Comparison of ENCODE assay signal across 23 cellular contexts in the genomic region with DNA sequence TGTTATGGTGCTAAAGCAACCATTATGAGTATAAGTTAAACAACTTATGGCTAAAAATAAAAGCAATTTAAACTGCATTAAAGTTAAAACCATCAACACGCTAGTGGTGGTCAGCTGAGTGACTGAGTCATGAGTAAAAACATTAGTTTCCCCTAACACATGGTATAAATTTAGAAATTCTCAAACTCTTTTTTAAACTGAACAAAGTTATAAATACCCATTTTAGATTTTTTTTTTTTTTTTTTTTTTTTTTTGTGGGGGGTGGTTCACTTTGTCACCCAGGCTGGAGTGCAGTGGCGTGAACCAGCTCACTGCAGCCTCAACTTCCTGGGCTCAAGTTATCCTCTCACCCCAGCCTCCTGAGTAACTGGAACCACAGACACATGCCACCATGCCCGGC. TPM values are rescaled to one million over a fixed set of nuclear protein-coding genes. Genes with fewer than 3 reads are reported as not detected.
DNase-seq lines count a peak whose midpoint lies in the region; ATAC-seq, FAIRE-seq and TF ChIP-seq lines count a peak whose summit lies in the region.
"Had no signal": no experiment of that assay in that cellular context is flagged by ENCODE, and none has a peak within 500 bp of the region (broad histone marks: within the 10 kb centered on the region; RNA-seq: fewer than 3 reads in every experiment).

No MANE protein-coding gene starts in this region.

- no peak overlapping the region for H3K4me2 ChIP-seq in GM12878 (ENCODE audit: control insufficient read depth, insufficient read depth)
- H3K4me2 ChIP-seq: A549; BLaER1 treated with 17β-estradiol and CSF1 and Interleukin-3, amounts not matched to agents 10 nM and 100 nM; GM23338 had no signal

- RAD21 ChIA-PET in GM12878 (lab: Charles Lee; ENCODE audit: unreplicated experiment) = no interaction called here

- in situ Hi-C loops in GM12878 (cut with MboI) = no loop called here

- no peaks in the 10 kb centered on the region for H3K36me3 ChIP-seq in GM12878 (ENCODE audit: control insufficient read depth in 2 of 2, insufficient read depth in 2 of 2, low read length in 1 of 2)
- no peaks in the 10 kb centered on the region for H3K36me3 ChIP-seq in esophagus squamous epithelium
- H3K36me3 ChIP-seq: BE2C; BLaER1 treated with 17β-estradiol and CSF1 and Interleukin-3, amounts not matched to agents 10 nM and 100 nM had no signal

- H3K79me2 ChIP-seq in GM12878 (ENCODE audit: control insufficient read depth, insufficient read depth, low read length) = no peaks in the 10 kb centered on the region

- SMC1A ChIA-PET in GM12878 (lab: Charles Lee; ENCODE audit: uncharacterized antibody, unreplicated experiment) = interaction anchor here (0.7 to 1.2 kb wide), 2 partner anchors 54 to 1521 kb away, joined by 3 to 5 read pairs; no protein-coding TSS in a partner anchor

- peak; percentile 46 for ATAC-seq in GM18868 (IDR thresholded peaks at IDR 0.05; ENCODE audit: unreplicated experiment)
- ATAC-seq in GM12878 = no peak
- ATAC-seq in HG03159 (IDR thresholded peaks at IDR 0.05; ENCODE audit: unreplicated experiment) = no peak
- ATAC-seq: A549, GM23338, HCT116 had no signal

- TF ChIP-seq CTCF in GM12878 (IDR thresholded peaks at IDR 0.05 in 2 of 3, conservative IDR thresholded peaks at IDR 0.05 in 1 of 3; ENCODE audit: control insufficient read depth in 2 of 3, extremely low read depth in 1 of 3, insufficient read depth in 1 of 3, low read depth in 3 of 3, low read length in 3 of 3) (no peak), esophagus squamous epithelium (IDR thresholded peaks at IDR 0.05) (no peak)

- intact Hi-C loops in GM12878 (cut with micrococcal nuclease; ENCODE audit: unreplicated experiment) (no loop called here), esophagus squamous epithelium (cut with DNase I) (no loop called here)

- H3K27ac ChIP-seq in GM12878 (ENCODE audit: control insufficient read depth, insufficient read depth) (no peak overlapping the region), esophagus squamous epithelium (no peak overlapping the region)
- H3K27ac ChIP-seq: A549; BLaER1 treated with 17β-estradiol and CSF1 and Interleukin-3, amounts not matched to agents 10 nM and 100 nM had no signal

- H3K27me3 ChIP-seq in GM12878 (replicated peaks in 1 of 2; ENCODE audit: control insufficient read depth in 2 of 2, insufficient read depth in 2 of 2, low read length in 1 of 2) = no peaks in the 10 kb centered on the region; a peak in 1 of 4 replicates
- peaks cover 0 to 17% (median 0%) of the 10 kb centered on the region in 4 donors for H3K27me3 ChIP-seq in esophagus squamous epithelium
- H3K27me3 ChIP-seq: BLaER1 treated with 17β-estradiol and CSF1 and Interleukin-3, amounts not matched to agents 10 nM and 100 nM had no signal

- TF ChIP-seq RAD21 in GM12878 (IDR thresholded peaks at IDR 0.05; ENCODE audit: insufficient read depth, low read depth, low read length) = no peak

- no peak overlapping the region for H3K9ac ChIP-seq in GM12878 (ENCODE audit: control insufficient read depth, insufficient read depth, low read length)
- H3K9ac ChIP-seq: BLaER1 treated with 17β-estradiol and CSF1 and Interleukin-3, amounts not matched to agents 10 nM and 100 nM had no signal

- BruUV-seq in GM12878 (replicated peaks; lab: Mats Ljungman, UMichigan) = no TSS peak

- no peak for TF ChIP-seq POLR2A in GM12878 (IDR thresholded peaks at IDR 0.05; ENCODE audit: low read depth, low read length)
- TF ChIP-seq POLR2A in esophagus squamous epithelium (IDR thresholded peaks at IDR 0.05) = no peak

- no peak for TF ChIP-seq EP300 in GM12878 (IDR thresholded peaks at IDR 0.05; ENCODE audit: borderline replicate concordance in 1 of 2, control insufficient read depth in 1 of 2, low read depth in 2 of 2, low read length in 2 of 2)

- no peak for FAIRE-seq in GM12878 (lab: Jason Lieb, UNC)
- FAIRE-seq: A549, D721Med, GM12892, GM19239 had no signal

- H3K9me3 ChIP-seq in GM12878 (replicated peaks; ENCODE audit: control insufficient read depth, insufficient read depth, low read length) (no peaks in the 10 kb centered on the region), esophagus squamous epithelium (no peaks in the 10 kb centered on the region)
- H3K9me3 ChIP-seq: A549; BE2C; BLaER1 treated with 17β-estradiol and CSF1 and Interleukin-3, amounts not matched to agents 10 nM and 100 nM had no signal

- H2AFZ ChIP-seq in GM12878 (ENCODE audit: control insufficient read depth, low read depth, low read length) = no peak overlapping the region
- H2AFZ ChIP-seq: GM23338 had no signal

- no peaks in the 10 kb centered on the region for H4K20me1 ChIP-seq in GM12878 (ENCODE audit: control insufficient read depth, insufficient read depth)
- H4K20me1 ChIP-seq: BLaER1 treated with 17β-estradiol and CSF1 and Interleukin-3, amounts not matched to agents 10 nM and 100 nM had no signal

- H3K4me3 ChIP-seq in GM12878 (no peak overlapping the region), esophagus squamous epithelium (no peak overlapping the region)
- H3K4me3 ChIP-seq: A549; BLaER1 treated with 17β-estradiol and CSF1 and Interleukin-3, amounts not matched to agents 10 nM and 100 nM; GM23338 had no signal

- CTCF ChIA-PET in GM12878 (lab: Yijun Ruan, JAX) = interaction anchor here (0.6 kb wide), 1 partner anchor 883 kb away, joined by 3 read pairs; no protein-coding TSS in a partner anchor

- POLR2A ChIA-PET in GM12878 (lab: Charles Lee) = no interaction called here

- DNase-seq in GM12878 (ENCODE audit: low read depth, low spot score) (no peak), fibroblast of peridontal ligament (ENCODE audit: extremely low read depth) (peak; percentile 46), esophagus squamous epithelium (lab: John Stamatoyannopoulos, UW) (no peak), NCI-H1092 (lab: John Stamatoyannopoulos, UW) (no peak)
- DNase-seq: 8988T; ACHN; AML-193; BE2C; CD4-positive, alpha-beta T cell; CD8-positive, alpha-beta memory T cell; DMS 273 treated with DMSO at 0.1 percent for 48 hours; DMS79; GF-D8; H9 had no signal

- H3K4me1 ChIP-seq in GM12878 (ENCODE audit: control insufficient read depth, insufficient read depth, low read length) (no peaks in the 10 kb centered on the region), esophagus squamous epithelium (peaks cover 0 to 3% (median 0%) of the 10 kb centered on the region in 3 donors)
- H3K4me1 ChIP-seq: A549; BE2C; BLaER1 treated with 17β-estradiol and CSF1 and Interleukin-3, amounts not matched to agents 10 nM and 100 nM had no signal

- WGBS in GM12878 (ENCODE audit: insufficient coverage, insufficient replicate concordance, low lambda C conversion rate, missing lambda C conversion rate) = 33% methylated on average over 3 of the region's 3 CpGs
- WGBS in esophagus squamous epithelium, 2 donors = 70 to 87% methylated on average over 3 of the region's 3 CpGs

TF ChIP-seq in GM12878, 131 proteins besides CTCF, POLR2A, EP300 and RAD21 (continues in another document):
- peak; percentile 60; the same call in 1 of the 2 replicates for TF ChIP-seq ZNF384 (IDR thresholded peaks at IDR 0.05; ENCODE audit: borderline replicate concordance, low read depth, low read length)
- TF ChIP-seq MEF2B (IDR thresholded peaks at IDR 0.05; ENCODE audit: partially characterized antibody, poor library complexity, severe bottlenecking) = peak; percentile 72
- no peak for TF ChIP-seq CREB1 (IDR thresholded peaks at IDR 0.05; ENCODE audit: low read depth)
- TF ChIP-seq RAD51 (IDR thresholded peaks at IDR 0.05) = 0 out of 2 replicates have a peak, but pooled peaks have one; percentile 25
- 0 out of 2 replicates have a peak, but pooled peaks have one; percentile 15 for TF ChIP-seq RUNX3 (IDR thresholded peaks at IDR 0.05; ENCODE audit: low read length)

RNA-seq across cellular contexts. Expression of gene BBS7, which starts 5.4 kb away (rescaled TPM):
- total RNA-seq in GM12878 (2013; cell fraction: nucleolus; rRNA removed) = 23.6 and 31.0 TPM in 2 replicates
- total RNA-seq in GM12878 (2014; rRNA removed) (5.9 and 7.7 TPM in 2 replicates), GM12878 (2014; rRNA removed; fragmentation: Illumina TruSeq; extraction: Trizol) (9.0 and 9.2 TPM in 2 replicates), GM12878 (2021) (9.0 and 10.1 TPM in 2 replicates), esophagus squamous epithelium (10 to 100 TPM; 10.5 to 16.6 (median 11.8) TPM)
- 2.0 TPM for polyA plus RNA-seq in GM12878 (2011; ENCODE audit: low read depth)
- polyA plus RNA-seq in GM12878 (2011; rRNA removed) (12.9 and 18.9 TPM in 2 replicates), GM12878 (2014; fragmentation: Illumina TruSeq; extraction: Trizol) (8.1 and 9.3 TPM in 2 replicates), GM12878 (2014; fragmentation: Nextera tagmentation; extraction: Ambion mirVana) (1 to 10 TPM; 7.4 to 8.8 TPM), GM12878 (2014; rRNA removed) (5.2 and 7.8 TPM in 2 replicates), GM12878 (2016; fragmentation: Nextera tagmentation; extraction: Ambion mirVana) (10 to 100 TPM; 15.1 to 15.2 TPM)
- 8.5 and 8.6 TPM in 2 replicates for polyA plus RNA-seq in GM12878 (2011; cell fraction: cytosol; rRNA removed)
- polyA plus RNA-seq in GM12878 (2011; cell fraction: nucleus; rRNA removed) = 8.4 and 9.1 TPM in 2 replicates
- 3.5 and 5.0 TPM in 2 replicates for polyA plus RNA-seq in GM12878 (2012)
- 6.1 and 12.3 TPM in 2 replicates for polyA minus RNA-seq in GM12878 (2011; rRNA and poly(A)+ RNA removed)
- 4.3 and 5.3 TPM in 2 replicates for polyA minus RNA-seq in GM12878 (2011; cell fraction: cytosol; rRNA and poly(A)+ RNA removed)
- 6.2 and 11.9 TPM in 2 replicates for polyA minus RNA-seq in GM12878 (2011; cell fraction: nucleus; rRNA and poly(A)+ RNA removed)

RNA-seq across cellular contexts. Expression of gene CCNA2, which starts 52.0 kb away (rescaled TPM):
- total RNA-seq in GM12878 (2013; cell fraction: nucleolus; rRNA removed) = 16.7 and 18.0 TPM in 2 replicates
- 98.9 and 106 TPM in 2 replicates for total RNA-seq in GM12878 (2014; rRNA removed)
- total RNA-seq in GM12878 (2014; rRNA removed; fragmentation: Illumina TruSeq; extraction: Trizol) = 92.4 and 94.3 TPM in 2 replicates
- 69.6 and 74.1 TPM in 2 replicates for total RNA-seq in GM12878 (2021)
- 16.2 TPM for polyA plus RNA-seq in GM12878 (2011; ENCODE audit: low read depth)
- 99.3 and 153 TPM in 2 replicates for polyA plus RNA-seq in GM12878 (2011; rRNA removed)
- polyA plus RNA-seq in GM12878 (2011; cell fraction: cytosol; rRNA removed) = 54.2 and 62.4 TPM in 2 replicates
- polyA plus RNA-seq in GM12878 (2011; cell fraction: nucleus; rRNA removed) = 36.4 and 41.5 TPM in 2 replicates
- polyA plus RNA-seq in GM12878 (2012) = 27.0 and 39.9 TPM in 2 replicates
- polyA plus RNA-seq in GM12878 (2014; fragmentation: Illumina TruSeq; extraction: Trizol) = 96.5 and 112 TPM in 2 replicates
- polyA plus RNA-seq in GM12878 (2014; fragmentation: Nextera tagmentation; extraction: Ambion mirVana) = 10 to 100 TPM; 21.8 to 34.7 TPM
- polyA plus RNA-seq in GM12878 (2014; rRNA removed) = 57.8 and 68.2 TPM in 2 replicates
- 100 to 1,000 TPM; 137 to 153 TPM for polyA plus RNA-seq in GM12878 (2016; fragmentation: Nextera tagmentation; extraction: Ambion mirVana)
- polyA minus RNA-seq in GM12878 (2011; rRNA and poly(A)+ RNA removed) = 55.0 and 74.2 TPM in 2 replicates
- polyA minus RNA-seq in GM12878 (2011; cell fraction: cytosol; rRNA and poly(A)+ RNA removed) = 40.3 and 40.8 TPM in 2 replicates
- polyA minus RNA-seq in GM12878 (2011; cell fraction: nucleus; rRNA and poly(A)+ RNA removed) = 14.7 and 25.6 TPM in 2 replicates
- 10 to 100 TPM; 11.6 to 43.5 (median 22.6) TPM for total RNA-seq in esophagus squamous epithelium
